ENCODE assay signal across 8 cellular contexts in the genomic region with DNA sequence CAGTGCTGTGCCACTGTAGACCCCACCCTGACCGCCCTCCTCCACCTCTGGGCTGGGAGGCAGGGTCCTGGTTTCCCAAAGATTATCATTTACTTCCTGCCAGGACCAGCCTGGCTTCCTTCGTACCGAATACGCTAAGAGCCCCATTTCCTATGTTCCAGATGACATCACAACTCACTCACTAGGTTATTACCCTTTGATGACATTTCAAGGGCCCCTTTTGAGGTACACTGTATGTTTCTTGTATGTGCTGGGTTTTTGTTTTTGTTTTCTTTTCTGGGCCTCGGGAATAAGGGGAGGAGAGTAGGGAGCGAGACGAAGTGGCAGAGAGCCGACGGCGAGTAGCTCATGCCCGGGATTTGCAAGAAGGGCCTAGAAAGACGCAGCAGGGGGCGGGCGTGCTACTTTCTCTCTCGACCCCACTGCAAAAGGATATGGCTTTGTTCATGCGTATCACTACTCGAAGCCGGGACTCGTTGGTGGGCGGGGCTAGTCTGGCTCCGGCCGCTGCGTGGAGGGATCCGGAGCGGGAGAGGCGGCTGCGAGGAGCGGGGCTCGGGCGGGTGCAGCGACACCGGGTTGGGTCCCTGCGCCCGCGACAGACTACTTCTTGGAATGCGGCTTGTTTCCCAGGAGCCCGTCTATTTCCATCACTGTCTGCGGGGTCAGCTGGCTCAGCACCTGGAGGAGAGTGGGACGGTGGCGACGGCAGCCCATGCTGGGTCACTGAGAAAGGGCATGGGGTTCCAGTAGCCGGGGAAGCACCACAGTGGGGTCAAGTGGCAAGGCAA. TPM values are rescaled to one million over a fixed set of nuclear protein-coding genes. Genes with fewer than 3 reads are reported as not detected.
DNase-seq lines count a peak whose midpoint lies in the region; ATAC-seq and TF ChIP-seq lines count a peak whose summit lies in the region.

No MANE protein-coding gene starts in this region.

- TF ChIP-seq CTCF in CD4-positive, alpha-beta T cell (IDR thresholded peaks at IDR 0.05): no peak

- CTCF ChIA-PET in CD4-positive, alpha-beta T cell (lab: Charles Lee): interaction anchor here (1.0 to 2.3 kb wide), 4 partner anchors 10 to 67 kb away, joined by 3 to 9 read pairs (median 5); a partner anchor contains a TSS

- POLR2A ChIA-PET in CD4-positive, alpha-beta T cell (lab: Charles Lee): interaction anchor here (0.7 to 3.1 kb wide), 5 partner anchors 10 to 945 kb away, joined by 3 to 31 read pairs (median 4); a partner anchor contains a TSS

- H3K4me1 Mint-ChIP-seq in CD4-positive, alpha-beta T cell (ENCODE audit: low read depth): peaks cover 28% of the 10 kb centered on the region
- H3K4me1 Mint-ChIP-seq in activated T-helper 2 cell treated with anti-CD3 and anti-CD28 coated beads, Interferon-gamma antibody, Interleukin-2, Interleukin-4, amounts not matched to agents 10 μg/mL and 5 μg/mL and 100 μg/mL, durations not matched to agents 14 hours and 24 hours and 36 hours (ENCODE audit: low read depth): peaks cover 14% of the 10 kb centered on the region
- peaks cover 6 to 9% of the 10 kb centered on the region in 2 donors for H3K4me1 Mint-ChIP-seq in natural killer cell treated with Interleukin-12 subunit alpha and Interleukin-12 subunit beta and Interleukin-15 and Interleukin-18, amount 100 ng/mL, for 72 hours (ENCODE audit: low read depth in 2 of 2)

- peak; percentile 73 to 86 (median 80) for DNase-seq in CD4-positive, alpha-beta T cell
- DNase-seq in NCI-H1436 (lab: John Stamatoyannopoulos, UW) (peak; percentile 86), fibroblast of peridontal ligament (ENCODE audit: extremely low read depth) (peak; percentile 73), RPMI8226 (no peak)
- peak; percentile 77 for DNase-seq in activated T-helper 2 cell treated with anti-CD3 and anti-CD28 coated beads, Interferon-gamma antibody, Interleukin-2, Interleukin-4, amounts not matched to agents 10 μg/mL and 5 μg/mL and 100 μg/mL, durations not matched to agents 14 hours and 24 hours and 36 hours (ENCODE audit: low spot score)
- peak; percentile 89 for DNase-seq in natural killer cell treated with Interleukin-12 subunit alpha and Interleukin-12 subunit beta and Interleukin-15 and Interleukin-18, amount 100 ng/mL, for 72 hours (ENCODE audit: low spot score)
- DNase-seq in stimulated activated CD8-positive, alpha-beta memory T cell treated with anti-CD3 and anti-CD28 coated beads, Interleukin-7, amount 100 ng/mL, for 48 hours (ENCODE audit: extremely low read depth in 1 of 2, low read depth in 1 of 2): peak; percentile 48 to 61

- intact Hi-C loops in CD4-positive, alpha-beta T cell (cut with DNase I, micrococcal nuclease): loop anchor here in 1 of 2 experiments (1.0 kb wide), 1 partner anchor 10 kb away; a partner anchor contains a TSS
- intact Hi-C loops in activated T-helper 2 cell treated with anti-CD3 and anti-CD28 coated beads, Interferon-gamma antibody, Interleukin-2, Interleukin-4, amounts not matched to agents 10 μg/mL and 5 μg/mL and 100 μg/mL, durations not matched to agents 14 hours and 24 hours and 36 hours (cut with micrococcal nuclease): loop anchor here (1.0 kb wide), 1 partner anchor 9 kb away; a partner anchor contains a TSS

- peak overlapping the region; percentile 69 for H3K27ac ChIP-seq in CD4-positive, alpha-beta T cell (ENCODE audit: low read depth, low read length)

- no peaks in the 10 kb centered on the region for H3K27me3 Mint-ChIP-seq in CD4-positive, alpha-beta T cell
- no peaks in the 10 kb centered on the region for H3K27me3 Mint-ChIP-seq in activated T-helper 2 cell treated with anti-CD3 and anti-CD28 coated beads, Interferon-gamma antibody, Interleukin-2, Interleukin-4, amounts not matched to agents 10 μg/mL and 5 μg/mL and 100 μg/mL, durations not matched to agents 14 hours and 24 hours and 36 hours (ENCODE audit: low read depth)
- H3K27me3 Mint-ChIP-seq in natural killer cell treated with Interleukin-12 subunit alpha and Interleukin-12 subunit beta and Interleukin-15 and Interleukin-18, amount 100 ng/mL, for 72 hours: no peaks in the 10 kb centered on the region

- H3K9me3 Mint-ChIP-seq in CD4-positive, alpha-beta T cell: no peaks in the 10 kb centered on the region
- no peaks in the 10 kb centered on the region for H3K9me3 Mint-ChIP-seq in activated T-helper 2 cell treated with anti-CD3 and anti-CD28 coated beads, Interferon-gamma antibody, Interleukin-2, Interleukin-4, amounts not matched to agents 10 μg/mL and 5 μg/mL and 100 μg/mL, durations not matched to agents 14 hours and 24 hours and 36 hours
- H3K9me3 Mint-ChIP-seq in natural killer cell treated with Interleukin-12 subunit alpha and Interleukin-12 subunit beta and Interleukin-15 and Interleukin-18, amount 100 ng/mL, for 72 hours: no peaks in the 10 kb centered on the region

- peak overlapping the region; percentile 86 for H3K4me3 Mint-ChIP-seq in CD4-positive, alpha-beta T cell
- H3K4me3 Mint-ChIP-seq in activated T-helper 2 cell treated with anti-CD3 and anti-CD28 coated beads, Interferon-gamma antibody, Interleukin-2, Interleukin-4, amounts not matched to agents 10 μg/mL and 5 μg/mL and 100 μg/mL, durations not matched to agents 14 hours and 24 hours and 36 hours (ENCODE audit: low read depth): peak overlapping the region; percentile 60
- peak overlapping the region; percentile 90 for H3K4me3 Mint-ChIP-seq in natural killer cell treated with Interleukin-12 subunit alpha and Interleukin-12 subunit beta and Interleukin-15 and Interleukin-18, amount 100 ng/mL, for 72 hours

- peak; percentile 96 for ATAC-seq in CD4-positive, alpha-beta T cell (ENCODE audit: poor library complexity)
- ATAC-seq in natural killer cell treated with Interleukin-12 subunit alpha and Interleukin-12 subunit beta and Interleukin-15 and Interleukin-18, amount 100 ng/mL, for 72 hours: peak; percentile 92 to 93
- no peak for ATAC-seq in HG02571 (IDR thresholded peaks at IDR 0.05; ENCODE audit: unreplicated experiment)

- no peaks in the 10 kb centered on the region for H3K9me3 ChIP-seq in CD4-positive, alpha-beta T cell (ENCODE audit: control insufficient read depth, low read length)

- no peaks in the 10 kb centered on the region for H3K27me3 ChIP-seq in CD4-positive, alpha-beta T cell (ENCODE audit: control insufficient read depth, insufficient read depth, low read length)

- H3K36me3 Mint-ChIP-seq in CD4-positive, alpha-beta T cell (ENCODE audit: low read depth): peaks cover 12% of the 10 kb centered on the region
- no peaks in the 10 kb centered on the region for H3K36me3 Mint-ChIP-seq in activated T-helper 2 cell treated with anti-CD3 and anti-CD28 coated beads, Interferon-gamma antibody, Interleukin-2, Interleukin-4, amounts not matched to agents 10 μg/mL and 5 μg/mL and 100 μg/mL, durations not matched to agents 14 hours and 24 hours and 36 hours (ENCODE audit: low read depth)
- H3K36me3 Mint-ChIP-seq in natural killer cell treated with Interleukin-12 subunit alpha and Interleukin-12 subunit beta and Interleukin-15 and Interleukin-18, amount 100 ng/mL, for 72 hours: no peaks in the 10 kb centered on the region

- H3K27ac Mint-ChIP-seq in CD4-positive, alpha-beta T cell: peak overlapping the region; percentile 94
- peak overlapping the region; percentile 64 for H3K27ac Mint-ChIP-seq in activated T-helper 2 cell treated with anti-CD3 and anti-CD28 coated beads, Interferon-gamma antibody, Interleukin-2, Interleukin-4, amounts not matched to agents 10 μg/mL and 5 μg/mL and 100 μg/mL, durations not matched to agents 14 hours and 24 hours and 36 hours
- H3K27ac Mint-ChIP-seq in natural killer cell treated with Interleukin-12 subunit alpha and Interleukin-12 subunit beta and Interleukin-15 and Interleukin-18, amount 100 ng/mL, for 72 hours: peak overlapping the region; percentile 76 to 88

RNA-seq across cellular contexts. Expression of a gene that starts 6.6 kb away (rescaled TPM):
- total RNA-seq in CD4-positive, alpha-beta T cell: 1 to 10 TPM; 3.2 to 3.5 TPM
- 4.8 and 5.0 TPM in 2 replicates for total RNA-seq in activated T-helper 2 cell treated with anti-CD3 and anti-CD28 coated beads, Interferon-gamma antibody, Interleukin-2, Interleukin-4, amounts not matched to agents 10 μg/mL and 5 μg/mL and 100 μg/mL, durations not matched to agents 14 hours and 24 hours and 36 hours
- total RNA-seq in natural killer cell treated with Interleukin-12 subunit alpha and Interleukin-12 subunit beta and Interleukin-15 and Interleukin-18, amount 100 ng/mL, for 72 hours: 1 to 10 TPM; 2.5 to 4.7 TPM

RNA-seq across cellular contexts. Expression of a gene that starts 7.0 kb away (rescaled TPM):
- total RNA-seq in CD4-positive, alpha-beta T cell: 1 to 10 TPM; 7.1 to 8.2 TPM
- 9.9 and 11.3 TPM in 2 replicates for total RNA-seq in activated T-helper 2 cell treated with anti-CD3 and anti-CD28 coated beads, Interferon-gamma antibody, Interleukin-2, Interleukin-4, amounts not matched to agents 10 μg/mL and 5 μg/mL and 100 μg/mL, durations not matched to agents 14 hours and 24 hours and 36 hours
- total RNA-seq in natural killer cell treated with Interleukin-12 subunit alpha and Interleukin-12 subunit beta and Interleukin-15 and Interleukin-18, amount 100 ng/mL, for 72 hours: 10 to 100 TPM in 1 of 2 donors, 1 to 10 TPM in 1; 8.9 to 14.6 TPM

RNA-seq across cellular contexts. Expression of a gene that starts 9.1 kb away (rescaled TPM):
- 10 to 100 TPM; 39.3 to 39.5 TPM for total RNA-seq in CD4-positive, alpha-beta T cell
- 156 and 190 TPM in 2 replicates for total RNA-seq in activated T-helper 2 cell treated with anti-CD3 and anti-CD28 coated beads, Interferon-gamma antibody, Interleukin-2, Interleukin-4, amounts not matched to agents 10 μg/mL and 5 μg/mL and 100 μg/mL, durations not matched to agents 14 hours and 24 hours and 36 hours
- total RNA-seq in natural killer cell treated with Interleukin-12 subunit alpha and Interleukin-12 subunit beta and Interleukin-15 and Interleukin-18, amount 100 ng/mL, for 72 hours: 100 to 1,000 TPM; 162 to 217 TPM

RNA-seq across cellular contexts. Expression of a gene that starts 9.3 kb away (rescaled TPM):
- total RNA-seq in CD4-positive, alpha-beta T cell: 10 to 100 TPM; 20.6 to 21.9 TPM
- total RNA-seq in activated T-helper 2 cell treated with anti-CD3 and anti-CD28 coated beads, Interferon-gamma antibody, Interleukin-2, Interleukin-4, amounts not matched to agents 10 μg/mL and 5 μg/mL and 100 μg/mL, durations not matched to agents 14 hours and 24 hours and 36 hours: 60.0 and 60.3 TPM in 2 replicates
- 10 to 100 TPM; 32.6 to 74.6 TPM for total RNA-seq in natural killer cell treated with Interleukin-12 subunit alpha and Interleukin-12 subunit beta and Interleukin-15 and Interleukin-18, amount 100 ng/mL, for 72 hours

RNA-seq across cellular contexts. Expression of a gene that starts 34.1 kb away (rescaled TPM):
- total RNA-seq in CD4-positive, alpha-beta T cell: 100 to 1,000 TPM; 263 to 297 TPM
- total RNA-seq in activated T-helper 2 cell treated with anti-CD3 and anti-CD28 coated beads, Interferon-gamma antibody, Interleukin-2, Interleukin-4, amounts not matched to agents 10 μg/mL and 5 μg/mL and 100 μg/mL, durations not matched to agents 14 hours and 24 hours and 36 hours: 158 and 164 TPM in 2 replicates
- 100 to 1,000 TPM; 106 to 192 TPM for total RNA-seq in natural killer cell treated with Interleukin-12 subunit alpha and Interleukin-12 subunit beta and Interleukin-15 and Interleukin-18, amount 100 ng/mL, for 72 hours
